ENCODE assay signal across 1 cellular context in the genomic region with DNA sequence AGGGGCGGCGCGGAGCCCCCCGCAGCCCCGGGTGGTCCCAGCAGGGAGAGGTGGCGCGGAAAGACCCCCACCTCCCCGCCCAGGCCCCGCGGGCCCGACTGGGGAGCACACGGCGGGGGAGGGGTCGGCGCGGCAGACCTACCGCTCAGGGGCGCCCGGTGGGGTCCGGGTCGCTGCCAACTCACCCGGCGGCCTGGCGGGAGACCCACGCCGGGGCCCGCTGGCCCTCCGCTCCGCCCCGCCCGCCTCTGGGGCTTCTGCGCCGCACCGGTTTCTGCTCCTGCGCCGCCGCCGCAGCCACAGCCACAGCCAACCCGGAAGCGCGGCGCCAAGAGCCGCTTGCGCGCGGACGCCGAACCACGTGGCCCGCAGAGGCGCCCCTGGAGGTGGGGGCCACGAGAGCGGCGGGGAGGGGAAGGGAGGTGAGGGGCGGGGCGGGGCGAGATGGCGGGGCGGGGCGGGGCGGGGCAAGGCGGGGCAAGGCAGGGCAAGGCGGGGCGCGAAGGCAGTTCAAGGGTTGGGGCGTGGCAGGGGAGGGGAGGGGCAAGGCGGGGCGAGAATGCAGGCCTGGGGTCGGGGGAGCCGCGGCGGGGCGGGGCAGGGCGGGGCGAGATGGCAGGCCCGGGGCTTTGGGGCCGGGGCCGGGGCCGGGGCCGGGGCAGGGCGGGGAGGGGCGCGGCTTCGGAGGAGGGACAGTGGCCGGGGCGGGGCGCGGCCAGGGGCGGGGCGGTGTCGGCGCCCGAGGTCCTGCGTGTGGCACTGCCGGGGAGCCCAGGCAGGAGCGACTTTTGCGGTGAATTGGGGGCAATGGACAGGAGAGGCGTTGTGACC.
TF ChIP-seq lines count a peak whose summit lies in the region.

TSS of gene ZBTB24 (minus strand) at position 307 of the 831 bp plus-strand sequence. CDS start 1,193 bp downstream, outside the sequence.

TF ChIP-seq in K562, 482 proteins besides CTCF, POLR2A, EP300 and RAD21 (continued from another document and continues in another):
- no peak for TF ChIP-seq MAFF (IDR thresholded peaks at IDR 0.05; ENCODE audit: low read length)
- TF ChIP-seq ATF1 (CRISPR knock-in tag; IDR thresholded peaks at IDR 0.05) = no peak
- no peak for TF ChIP-seq ATF1 (tag; IDR thresholded peaks at IDR 0.05)
- no peak for TF ChIP-seq ZBTB34 (CRISPR knock-in tag; IDR thresholded peaks at IDR 0.05)
- TF ChIP-seq SP2 (IDR thresholded peaks at IDR 0.05; ENCODE audit: extremely low read depth, low read depth, low read length, poor library complexity, severe bottlenecking) = no peak
- TF ChIP-seq NR0B1 (IDR thresholded peaks at IDR 0.05; ENCODE audit: partially characterized antibody) = no peak
- TF ChIP-seq ZNF696 (CRISPR knock-in tag; conservative IDR thresholded peaks at IDR 0.05) = no peak
- TF ChIP-seq MECOM (CRISPR knock-in tag; IDR thresholded peaks at IDR 0.05) = no peak
- TF ChIP-seq LEF1 (IDR thresholded peaks at IDR 0.05) = no peak
- no peak for TF ChIP-seq ZNF444 (CRISPR knock-in tag; IDR thresholded peaks at IDR 0.05)
- peak; percentile 85 for TF ChIP-seq RBFOX2 (IDR thresholded peaks at IDR 0.05; ENCODE audit: low read depth, low read length)
- no peak for TF ChIP-seq CBX5 (IDR thresholded peaks at IDR 0.05; ENCODE audit: borderline replicate concordance, low read depth)
- TF ChIP-seq NR2F6 (CRISPR knock-in tag; IDR thresholded peaks at IDR 0.05) = no peak
- TF ChIP-seq ZNF780A (CRISPR knock-in tag; IDR thresholded peaks at IDR 0.05) = no peak
- TF ChIP-seq TGIF2 (CRISPR knock-in tag; IDR thresholded peaks at IDR 0.05) = no peak
- TF ChIP-seq BACH1 (tag; IDR thresholded peaks at IDR 0.05) = no peak
- TF ChIP-seq ZNF253 (CRISPR knock-in tag; conservative IDR thresholded peaks at IDR 0.05) = no peak
- TF ChIP-seq HDAC3 (IDR thresholded peaks at IDR 0.05; ENCODE audit: borderline replicate concordance, partially characterized antibody) = no peak
- no peak for TF ChIP-seq MEF2D (tag; conservative IDR thresholded peaks at IDR 0.05; ENCODE audit: low read depth)
- no peak for TF ChIP-seq ZNF239 (CRISPR knock-in tag; IDR thresholded peaks at IDR 0.05)
- TF ChIP-seq, protein P1, sequence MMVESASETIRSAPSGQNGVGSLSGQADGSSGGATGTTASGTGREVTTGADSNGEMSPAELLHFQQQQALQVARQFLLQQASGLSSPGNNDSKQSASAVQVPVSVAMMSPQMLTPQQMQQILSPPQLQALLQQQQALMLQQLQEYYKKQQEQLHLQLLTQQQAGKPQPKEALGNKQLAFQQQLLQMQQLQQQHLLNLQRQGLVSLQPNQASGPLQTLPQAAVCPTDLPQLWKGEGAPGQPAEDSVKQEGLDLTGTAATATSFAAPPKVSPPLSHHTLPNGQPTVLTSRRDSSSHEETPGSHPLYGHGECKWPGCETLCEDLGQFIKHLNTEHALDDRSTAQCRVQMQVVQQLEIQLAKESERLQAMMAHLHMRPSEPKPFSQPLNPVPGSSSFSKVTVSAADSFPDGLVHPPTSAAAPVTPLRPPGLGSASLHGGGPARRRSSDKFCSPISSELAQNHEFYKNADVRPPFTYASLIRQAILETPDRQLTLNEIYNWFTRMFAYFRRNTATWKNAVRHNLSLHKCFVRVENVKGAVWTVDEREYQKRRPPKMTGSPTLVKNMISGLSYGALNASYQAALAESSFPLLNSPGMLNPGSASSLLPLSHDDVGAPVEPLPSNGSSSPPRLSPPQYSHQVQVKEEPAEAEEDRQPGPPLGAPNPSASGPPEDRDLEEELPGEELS (CRISPR knock-in tag; IDR thresholded peaks at IDR 0.05; ENCODE audit: borderline replicate concordance) = no peak
- no peak for TF ChIP-seq DACH1 (IDR thresholded peaks at IDR 0.05; ENCODE audit: partially characterized antibody)
- TF ChIP-seq FOXM1 (IDR thresholded peaks at IDR 0.05; ENCODE audit: low read depth) = no peak
- TF ChIP-seq FOXM1 (CRISPR knock-in tag; IDR thresholded peaks at IDR 0.05; ENCODE audit: low read depth) = no peak
- no peak for TF ChIP-seq EZH2 (IDR thresholded peaks at IDR 0.05; ENCODE audit: borderline replicate concordance, low read depth, low read length)
- peak; percentile 63 for TF ChIP-seq KDM5B (IDR thresholded peaks at IDR 0.05; ENCODE audit: insufficient replicate concordance, low read depth, low read length)
- no peak for TF ChIP-seq TCF7 (IDR thresholded peaks at IDR 0.05; ENCODE audit: borderline replicate concordance)
- TF ChIP-seq ZNF23 (CRISPR knock-in tag; IDR thresholded peaks at IDR 0.05) = no peak
- 0 out of 4 replicates have a peak, but pooled peaks of 1 of the 2 experiments have one; percentile 19 for TF ChIP-seq ZNF639 (CRISPR knock-in tag; conservative IDR thresholded peaks at IDR 0.05 in 1 of 2, IDR thresholded peaks at IDR 0.05 in 1 of 2)
- no peak for TF ChIP-seq SRSF7 (optimal IDR thresholded peaks at IDR 0.05; ENCODE audit: low read depth, low read length)
- no peak for TF ChIP-seq PHTF2 (CRISPR knock-in tag; IDR thresholded peaks at IDR 0.05)
- TF ChIP-seq ZNF518B (CRISPR knock-in tag; IDR thresholded peaks at IDR 0.05) = no peak
- TF ChIP-seq, protein P2, sequence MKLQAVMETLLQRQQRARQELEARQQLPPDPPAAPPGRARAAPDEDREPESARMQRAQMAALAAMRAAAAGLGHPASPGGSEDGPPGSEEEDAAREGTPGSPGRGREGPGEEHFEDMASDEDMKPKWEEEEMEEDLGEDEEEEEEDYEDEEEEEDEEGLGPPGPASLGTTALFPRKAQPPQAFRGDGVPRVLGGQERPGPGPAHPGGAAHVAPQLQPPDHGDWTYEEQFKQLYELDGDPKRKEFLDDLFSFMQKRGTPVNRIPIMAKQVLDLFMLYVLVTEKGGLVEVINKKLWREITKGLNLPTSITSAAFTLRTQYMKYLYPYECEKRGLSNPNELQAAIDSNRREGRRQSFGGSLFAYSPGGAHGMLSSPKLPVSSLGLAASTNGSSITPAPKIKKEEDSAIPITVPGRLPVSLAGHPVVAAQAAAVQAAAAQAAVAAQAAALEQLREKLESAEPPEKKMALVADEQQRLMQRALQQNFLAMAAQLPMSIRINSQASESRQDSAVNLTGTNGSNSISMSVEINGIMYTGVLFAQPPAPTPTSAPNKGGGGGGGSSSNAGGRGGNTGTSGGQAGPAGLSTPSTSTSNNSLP (IDR thresholded peaks at IDR 0.05; ENCODE audit: borderline replicate concordance, low read depth, low read length) = no peak
- TF ChIP-seq ZC3H11A (IDR thresholded peaks at IDR 0.05; ENCODE audit: low read depth, low read length) = no peak
- peak; percentile 24; the same call in 1 of the 2 replicates for TF ChIP-seq RAD51 (IDR thresholded peaks at IDR 0.05; ENCODE audit: borderline replicate concordance, low read depth)
- no peak for TF ChIP-seq NFIC (IDR thresholded peaks at IDR 0.05)
- TF ChIP-seq, protein P3, sequence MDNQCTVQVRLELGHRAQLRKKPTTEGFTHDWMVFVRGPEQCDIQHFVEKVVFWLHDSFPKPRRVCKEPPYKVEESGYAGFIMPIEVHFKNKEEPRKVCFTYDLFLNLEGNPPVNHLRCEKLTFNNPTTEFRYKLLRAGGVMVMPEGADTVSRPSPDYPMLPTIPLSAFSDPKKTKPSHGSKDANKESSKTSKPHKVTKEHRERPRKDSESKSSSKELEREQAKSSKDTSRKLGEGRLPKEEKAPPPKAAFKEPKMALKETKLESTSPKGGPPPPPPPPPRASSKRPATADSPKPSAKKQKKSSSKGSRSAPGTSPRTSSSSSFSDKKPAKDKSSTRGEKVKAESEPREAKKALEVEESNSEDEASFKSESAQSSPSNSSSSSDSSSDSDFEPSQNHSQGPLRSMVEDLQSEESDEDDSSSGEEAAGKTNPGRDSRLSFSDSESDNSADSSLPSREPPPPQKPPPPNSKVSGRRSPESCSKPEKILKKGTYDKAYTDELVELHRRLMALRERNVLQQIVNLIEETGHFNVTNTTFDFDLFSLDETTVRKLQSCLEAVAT (IDR thresholded peaks at IDR 0.05) = no peak
- no peak for TF ChIP-seq ZEB2 (IDR thresholded peaks at IDR 0.05)
- no peak for TF ChIP-seq HDAC8 (tag; IDR thresholded peaks at IDR 0.05)
- TF ChIP-seq, protein P4, sequence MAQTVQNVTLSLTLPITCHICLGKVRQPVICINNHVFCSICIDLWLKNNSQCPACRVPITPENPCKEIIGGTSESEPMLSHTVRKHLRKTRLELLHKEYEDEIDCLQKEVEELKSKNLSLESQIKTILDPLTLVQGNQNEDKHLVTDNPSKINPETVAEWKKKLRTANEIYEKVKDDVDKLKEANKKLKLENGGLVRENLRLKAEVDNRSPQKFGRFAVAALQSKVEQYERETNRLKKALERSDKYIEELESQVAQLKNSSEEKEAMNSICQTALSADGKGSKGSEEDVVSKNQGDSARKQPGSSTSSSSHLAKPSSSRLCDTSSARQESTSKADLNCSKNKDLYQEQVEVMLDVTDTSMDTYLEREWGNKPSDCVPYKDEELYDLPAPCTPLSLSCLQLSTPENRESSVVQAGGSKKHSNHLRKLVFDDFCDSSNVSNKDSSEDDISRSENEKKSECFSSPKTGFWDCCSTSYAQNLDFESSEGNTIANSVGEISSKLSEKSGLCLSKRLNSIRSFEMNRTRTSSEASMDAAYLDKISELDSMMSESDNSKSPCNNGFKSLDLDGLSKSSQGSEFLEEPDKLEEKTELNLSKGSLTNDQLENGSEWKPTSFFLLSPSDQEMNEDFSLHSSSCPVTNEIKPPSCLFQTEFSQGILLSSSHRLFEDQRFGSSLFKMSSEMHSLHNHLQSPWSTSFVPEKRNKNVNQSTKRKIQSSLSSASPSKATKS (CRISPR knock-in tag; IDR thresholded peaks at IDR 0.05) = no peak
- TF ChIP-seq ZBED1 (IDR thresholded peaks at IDR 0.05) = no peak
- no peak for TF ChIP-seq ZNF133 (CRISPR knock-in tag; IDR thresholded peaks at IDR 0.05)
- TF ChIP-seq, protein P5, sequence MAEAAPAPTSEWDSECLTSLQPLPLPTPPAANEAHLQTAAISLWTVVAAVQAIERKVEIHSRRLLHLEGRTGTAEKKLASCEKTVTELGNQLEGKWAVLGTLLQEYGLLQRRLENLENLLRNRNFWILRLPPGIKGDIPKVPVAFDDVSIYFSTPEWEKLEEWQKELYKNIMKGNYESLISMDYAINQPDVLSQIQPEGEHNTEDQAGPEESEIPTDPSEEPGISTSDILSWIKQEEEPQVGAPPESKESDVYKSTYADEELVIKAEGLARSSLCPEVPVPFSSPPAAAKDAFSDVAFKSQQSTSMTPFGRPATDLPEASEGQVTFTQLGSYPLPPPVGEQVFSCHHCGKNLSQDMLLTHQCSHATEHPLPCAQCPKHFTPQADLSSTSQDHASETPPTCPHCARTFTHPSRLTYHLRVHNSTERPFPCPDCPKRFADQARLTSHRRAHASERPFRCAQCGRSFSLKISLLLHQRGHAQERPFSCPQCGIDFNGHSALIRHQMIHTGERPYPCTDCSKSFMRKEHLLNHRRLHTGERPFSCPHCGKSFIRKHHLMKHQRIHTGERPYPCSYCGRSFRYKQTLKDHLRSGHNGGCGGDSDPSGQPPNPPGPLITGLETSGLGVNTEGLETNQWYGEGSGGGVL (CRISPR knock-in tag; IDR thresholded peaks at IDR 0.05) = no peak
- TF ChIP-seq RBM34 (IDR thresholded peaks at IDR 0.05; ENCODE audit: borderline replicate concordance, insufficient read depth, low read length) = no peak
- TF ChIP-seq DIDO1 (tag; IDR thresholded peaks at IDR 0.05; ENCODE audit: low read depth) = no peak
- peak; percentile 43 for TF ChIP-seq RBM25 (IDR thresholded peaks at IDR 0.05; ENCODE audit: low read depth, low read length, severe bottlenecking)
- TF ChIP-seq BCOR (IDR thresholded peaks at IDR 0.05) = no peak
- no peak for TF ChIP-seq ZNF41 (CRISPR knock-in tag; conservative IDR thresholded peaks at IDR 0.05)
